ENCODE assay signal across 2 cellular contexts in the genomic region with DNA sequence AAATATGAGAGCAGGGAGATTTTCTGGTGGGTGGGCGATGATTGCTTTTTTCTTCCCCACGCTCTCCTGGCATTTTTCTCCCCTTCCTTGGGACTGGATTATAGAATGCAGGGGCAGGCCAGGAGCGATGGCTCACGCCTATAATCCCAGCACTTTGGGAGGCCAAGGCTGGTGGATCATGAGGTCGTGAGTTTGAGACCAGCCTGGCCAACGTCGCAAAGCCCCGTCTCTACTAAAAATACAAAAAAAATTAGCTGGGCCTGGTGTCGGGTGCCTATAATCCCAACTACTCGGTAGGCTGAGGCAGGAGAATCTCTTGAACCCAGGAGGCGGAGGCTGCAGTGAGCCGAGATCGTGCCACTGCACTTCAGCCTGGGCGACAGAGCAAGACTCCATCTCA. TPM values are rescaled to one million over a fixed set of nuclear protein-coding genes. Genes with fewer than 3 reads are reported as not detected.
"Had no signal": no experiment of that assay in that cellular context is flagged by ENCODE, and none has a peak within 500 bp of the region (broad histone marks: within the 10 kb centered on the region; RNA-seq: fewer than 3 reads in every experiment).

No MANE protein-coding gene starts in this region.

RNA-seq across cellular contexts. Expression of a gene that starts 56.0 kb away (rescaled TPM):
- total RNA-seq: GM23248, IMR-90 had no signal
